In the genomic region with DNA sequence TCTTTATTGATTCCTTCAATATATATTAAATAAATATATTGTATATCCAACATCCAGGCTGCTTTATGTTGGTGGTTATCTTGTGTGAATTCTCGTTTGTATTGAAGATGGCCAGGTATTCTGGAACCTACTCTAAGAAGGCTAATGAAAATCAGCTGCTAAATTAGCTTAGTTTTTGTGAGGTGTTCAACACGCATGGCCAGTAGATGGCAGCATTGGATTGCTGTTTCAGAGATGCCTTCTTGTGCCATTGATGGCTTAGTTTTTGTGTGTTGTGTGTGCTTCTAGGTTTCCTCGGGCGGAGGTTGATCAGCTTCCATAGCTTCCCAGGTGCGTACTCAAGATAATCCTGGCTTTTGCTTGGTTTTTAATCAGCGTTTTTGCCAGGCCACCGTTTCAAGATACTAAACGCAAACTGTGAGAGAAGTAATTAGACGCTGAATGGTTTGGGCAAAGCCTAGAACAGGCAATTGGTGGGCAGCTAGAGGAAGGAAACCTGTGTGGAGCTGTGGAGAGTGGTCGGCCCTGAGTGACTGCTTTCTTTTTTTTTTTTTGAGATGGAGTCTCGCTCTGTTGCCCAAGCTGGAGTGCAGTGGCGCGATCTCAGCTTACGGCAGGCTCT, we compare ENCODE assay signal across 8 cellular contexts. TPM values are rescaled to one million over a fixed set of nuclear protein-coding genes. Genes with fewer than 3 reads are reported as not detected.
DNase-seq lines count a peak whose midpoint lies in the region; ATAC-seq and TF ChIP-seq lines count a peak whose summit lies in the region.

No MANE protein-coding gene starts in this region.

- H3K36me3 ChIP-seq in skeletal muscle tissue (ENCODE audit: control insufficient read depth in 3 of 3, insufficient read depth in 3 of 3, low read length in 3 of 3) = no peaks in the 10 kb centered on the region

- TF ChIP-seq CTCF in GM12872 (IDR thresholded peaks at IDR 0.05; ENCODE audit: insufficient read depth, low read depth, low read length) (peak; percentile 90), astrocyte of the cerebellum (IDR thresholded peaks at IDR 0.05; ENCODE audit: low read depth, low read length, missing control alignments) (peak; percentile 82)

- in situ Hi-C loops in astrocyte of the cerebellum (cut with HindIII; ENCODE audit: low sequenced_read_pairs) = no loop called here

- H3K27ac ChIP-seq in skeletal muscle tissue (ENCODE audit: low read depth, low read length) = peak overlapping the region; percentile 51

- H3K9me3 ChIP-seq in skeletal muscle tissue (ENCODE audit: control insufficient read depth in 3 of 3, low read length in 3 of 3) = no peaks in the 10 kb centered on the region

- H3K4me3 ChIP-seq in astrocyte of the cerebellum (ENCODE audit: low read depth, low read length) (no peak overlapping the region), skeletal muscle tissue (ENCODE audit: low read length in 3 of 3) (peak overlapping the region in 2 of 3 donors; percentile 14 to 41)

- H3K27me3 ChIP-seq in skeletal muscle tissue (ENCODE audit: control insufficient read depth in 3 of 3, insufficient read depth in 3 of 3, low read length in 3 of 3) = no peaks in the 10 kb centered on the region

- peaks cover 10 to 31% (median 24%) of the 10 kb centered on the region in 3 donors for H3K4me1 ChIP-seq in skeletal muscle tissue (ENCODE audit: control insufficient read depth in 3 of 3, insufficient read depth in 3 of 3, low read length in 3 of 3)

- DNase-seq in NCI-H1436 (lab: John Stamatoyannopoulos, UW) (peak; percentile 73), T-helper 9 cell (peak; percentile 64), astrocyte of the cerebellum (ENCODE audit: low read depth) (peak; percentile 78), hippocampal formation (lab: John Stamatoyannopoulos, UW) (peak; percentile 64 to 87)

- ATAC-seq in HG02623 (IDR thresholded peaks at IDR 0.05; ENCODE audit: unreplicated experiment) (peak; percentile 73), GM21526 (IDR thresholded peaks at IDR 0.05; ENCODE audit: low FRiP score, unreplicated experiment) (no peak)

- peak overlapping the region in 2 of 3 donors; percentile 2 to 27 for H3K9ac ChIP-seq in skeletal muscle tissue (ENCODE audit: low read depth in 1 of 3, low read length in 3 of 3)

RNA-seq across cellular contexts. Expression of a gene that starts 15.1 kb away (rescaled TPM):
- total RNA-seq in skeletal muscle tissue = 7.8 TPM
